In genomic region chr18:2602844-2603243, GRCh38 we compare ENCODE assay signal across 27 cellular contexts. TPM values are rescaled to one million over a fixed set of nuclear protein-coding genes. Genes with fewer than 3 reads are reported as not detected.
DNase-seq lines count a peak whose midpoint lies in the region; ATAC-seq, FAIRE-seq and TF ChIP-seq lines count a peak whose summit lies in the region.
"Had no signal": no experiment of that assay in that cellular context is flagged by ENCODE, and none has a peak within 500 bp of the region (broad histone marks: within the 10 kb centered on the region; RNA-seq: fewer than 3 reads in every experiment).

No MANE protein-coding gene starts in this region.

- H3K4me3 Mint-ChIP-seq in CD8-positive, alpha-beta memory T cell = no peak overlapping the region
- no peak overlapping the region for H3K4me3 Mint-ChIP-seq in activated T-helper 17 cell treated with anti-CD3 and anti-CD28 coated beads, Interleukin-2, amount 50 U/mL, for 72 hours

- no peaks in the 10 kb centered on the region for H3K9me2 ChIP-seq in SK-N-SH

- no peaks in the 10 kb centered on the region for H3K27me3 ChIP-seq in SK-N-SH (ENCODE audit: insufficient read depth)
- H3K27me3 ChIP-seq in CD8-positive, alpha-beta memory T cell (ENCODE audit: insufficient read depth, low read length, poor library complexity, severe bottlenecking) = no peaks in the 10 kb centered on the region
- no peaks in the 10 kb centered on the region for H3K27me3 ChIP-seq in keratinocyte (ENCODE audit: control insufficient read depth, extremely low read depth, insufficient read depth, low read length)
- H3K27me3 ChIP-seq: adrenal gland, BE2C, hepatocyte, right atrium auricular region, uterus had no signal

- H3K4me1 ChIP-seq in SK-N-SH (ENCODE audit: control insufficient read depth in 1 of 2, insufficient read depth in 2 of 2, low read depth in 1 of 2, low read length in 1 of 2) (peaks cover 0 to 6% of the 10 kb centered on the region in 2 experiments; a peak in 1 of 4 replicates), keratinocyte (ENCODE audit: control insufficient read depth, extremely low read depth, insufficient read depth, low read length) (no peaks in the 10 kb centered on the region)
- peaks cover 43% of the 10 kb centered on the region for H3K4me1 ChIP-seq in CD8-positive, alpha-beta memory T cell (ENCODE audit: insufficient read depth, low read length)
- H3K4me1 ChIP-seq: BE2C, right atrium auricular region, uterus had no signal

- H3K9me1 ChIP-seq in keratinocyte (ENCODE audit: control insufficient read depth, extremely low read depth, insufficient read depth, low read length) = no peaks in the 10 kb centered on the region

- no peaks in the 10 kb centered on the region for H3K9me3 ChIP-seq in SK-N-SH
- H3K9me3 ChIP-seq in CD8-positive, alpha-beta memory T cell (ENCODE audit: low read length) = no peaks in the 10 kb centered on the region
- H3K9me3 ChIP-seq in keratinocyte (ENCODE audit: control insufficient read depth, low read depth, low read length) = no peaks in the 10 kb centered on the region
- H3K9me3 ChIP-seq: BE2C, lower lobe of right lung, right atrium auricular region, uterus had no signal

- H2AFZ ChIP-seq in SK-N-SH (ENCODE audit: low read depth) = 0 out of 2 replicates have a peak overlapping the region, but pooled peaks have one; percentile 52
- peak overlapping the region; percentile 2 for H2AFZ ChIP-seq in keratinocyte (ENCODE audit: control insufficient read depth, low read length)
- H2AFZ ChIP-seq: hepatocyte had no signal

- ATAC-seq in SK-N-SH treated with all-trans-retinoic acid at 6 μM for 48 hours (no peak), GM21576 (IDR thresholded peaks at IDR 0.05; ENCODE audit: unreplicated experiment) (no peak)
- ATAC-seq in activated T-helper 17 cell treated with anti-CD3 and anti-CD28 coated beads, Interleukin-2, amount 50 U/mL, for 72 hours (replicated peaks) = peak; percentile 53
- ATAC-seq: lower lobe of right lung, PC-3 had no signal

- CTCF ChIA-PET in SK-N-SH (lab: Yijun Ruan, JAX) = no interaction called here
- CTCF ChIA-PET in CD8-positive, alpha-beta memory T cell (lab: Charles Lee) = interaction anchor here (3.7 kb wide), 1 partner anchor 34 kb away, joined by 34 read pairs; no protein-coding TSS in a partner anchor

- H3K9me3 Mint-ChIP-seq in CD8-positive, alpha-beta memory T cell = no peaks in the 10 kb centered on the region
- H3K9me3 Mint-ChIP-seq in activated T-helper 17 cell treated with anti-CD3 and anti-CD28 coated beads, Interleukin-2, amount 50 U/mL, for 72 hours = no peaks in the 10 kb centered on the region

- no peak for TF ChIP-seq CTCF in SK-N-SH (IDR thresholded peaks at IDR 0.05)
- no peak for TF ChIP-seq CTCF in keratinocyte (optimal IDR thresholded peaks at IDR 0.05 in 1 of 3, IDR thresholded peaks at IDR 0.05 in 1 of 3, conservative IDR thresholded peaks at IDR 0.05 in 1 of 3; ENCODE audit: extremely low read depth in 1 of 3, insufficient read depth in 2 of 3, low read length in 3 of 3)

- no peak for TF ChIP-seq RAD21 in SK-N-SH (IDR thresholded peaks at IDR 0.05; ENCODE audit: low read length)

- no peak for TF ChIP-seq EP300 in SK-N-SH (IDR thresholded peaks at IDR 0.05; ENCODE audit: borderline replicate concordance in 1 of 2, low read depth in 1 of 2, low read length in 1 of 2)

- peaks cover 11% of the 10 kb centered on the region for H3F3A ChIP-seq in SK-N-SH (replicated peaks; ENCODE audit: insufficient read depth)

- no peak overlapping the region for H3K4me3 ChIP-seq in SK-N-SH (ENCODE audit: low read depth in 2 of 2, low read length in 1 of 2)
- no peak overlapping the region for H3K4me3 ChIP-seq in CD8-positive, alpha-beta memory T cell (ENCODE audit: low read length)
- no peak overlapping the region for H3K4me3 ChIP-seq in keratinocyte (ENCODE audit: control insufficient read depth in 2 of 3, extremely low read depth in 1 of 3, insufficient read depth in 2 of 3, low read depth in 1 of 3, low read length in 3 of 3)
- H3K4me3 ChIP-seq: adrenal gland, hepatocyte, lower lobe of right lung, right atrium auricular region, uterus had no signal

- H3K27ac ChIP-seq in SK-N-SH (ENCODE audit: low read depth in 2 of 2, low read length in 1 of 2) = no peak overlapping the region
- no peak overlapping the region for H3K27ac ChIP-seq in CD8-positive, alpha-beta memory T cell (ENCODE audit: low read depth, low read length)
- H3K27ac ChIP-seq in keratinocyte (ENCODE audit: control insufficient read depth, insufficient read depth, low read length) = no peak overlapping the region
- no peak overlapping the region for H3K27ac ChIP-seq in caudate nucleus (ENCODE audit: low read depth, low read length)
- H3K27ac ChIP-seq: 22Rv1, adrenal gland, hepatocyte, lower lobe of right lung, right atrium auricular region, uterus had no signal

- peaks cover 51 to 67% (median 60%) of the 10 kb centered on the region in 3 donors for H3K4me1 Mint-ChIP-seq in CD8-positive, alpha-beta memory T cell
- peaks cover 24% of the 10 kb centered on the region for H3K4me1 Mint-ChIP-seq in activated T-helper 17 cell treated with anti-CD3 and anti-CD28 coated beads, Interleukin-2, amount 50 U/mL, for 72 hours

- DNase-seq in SK-N-SH (no peak), keratinocyte (ENCODE audit: low read depth, low spot score) (no peak), caudate nucleus (lab: John Stamatoyannopoulos, UW) (no peak), NCI-H1105 treated with DMSO at 0.1 percent for 48 hours (lab: John Stamatoyannopoulos, UW) (no peak)
- no peak for DNase-seq in CD8-positive, alpha-beta memory T cell
- DNase-seq: activated CD4-positive, alpha-beta T cell treated with anti-CD3 and anti-CD28 coated beads, Interleukin-2, amount 50 U/mL, for 48 hours; activated T-cell treated with anti-CD3 and anti-CD28 coated beads, Interleukin-2, amount 50 U/mL, for 48 hours; adrenal gland; BE2C; foreskin fibroblast; lower lobe of right lung; NCI-H1694 treated with DMSO at 0.1 percent for 48 hours; NCI-H82; PC-3; SHP77; stimulated activated CD4-positive, alpha-beta T cell treated with anti-CD3 and anti-CD28 coated beads, Interleukin-12 subunit alpha, Interleukin-12 subunit beta, amount 100 ng/mL, for 4 hours; stimulated activated CD8-positive, alpha-beta memory T cell treated with anti-CD3 and anti-CD28 coated beads, Interleukin-4, amount 100 ng/mL, for 48 hours; uterus had no signal

- H3K36me3 ChIP-seq in SK-N-SH (replicated peaks in 1 of 2; ENCODE audit: control insufficient read depth in 1 of 2, insufficient read depth in 2 of 2, low read length in 1 of 2) = peaks cover 33 to 41% of the 10 kb centered on the region in 2 experiments
- H3K36me3 ChIP-seq in CD8-positive, alpha-beta memory T cell (ENCODE audit: insufficient read depth, low read length) = no peaks in the 10 kb centered on the region
- H3K36me3 ChIP-seq in keratinocyte (ENCODE audit: control insufficient read depth in 2 of 2, extremely low read depth in 1 of 2, insufficient read depth in 2 of 2, low read length in 2 of 2) = no peaks in the 10 kb centered on the region
- H3K36me3 ChIP-seq: adrenal gland, lower lobe of right lung, right atrium auricular region, uterus had no signal

- FAIRE-seq in keratinocyte (lab: Jason Lieb, UNC) = no peak
- FAIRE-seq: endothelial cell of umbilical vein, H1, islet of Langerhans had no signal

- H3K79me2 ChIP-seq in SK-N-SH (ENCODE audit: insufficient read depth) (no peaks in the 10 kb centered on the region), keratinocyte (ENCODE audit: control insufficient read depth, insufficient read depth, low read length) (no peaks in the 10 kb centered on the region)
- H3K79me2 ChIP-seq: hepatocyte had no signal

- H3K9ac ChIP-seq in SK-N-SH = no peak overlapping the region
- H3K9ac ChIP-seq in keratinocyte (ENCODE audit: control insufficient read depth, extremely low read depth, insufficient read depth, low read length) = no peak overlapping the region

- dilution Hi-C loops in keratinocyte (cut with MboI; ENCODE audit: extremely low pct_ligation_motif_present, low sequenced_read_pairs) = no loop called here

- H3K27ac Mint-ChIP-seq in CD8-positive, alpha-beta memory T cell = peak overlapping the region in 6 of 8 donors; percentile 3 to 61 (median 38)
- no peak overlapping the region for H3K27ac Mint-ChIP-seq in activated T-helper 17 cell treated with anti-CD3 and anti-CD28 coated beads, Interleukin-2, amount 50 U/mL, for 72 hours

- peaks cover 0 to 4% (median 1%) of the 10 kb centered on the region in 3 donors for H3K36me3 Mint-ChIP-seq in CD8-positive, alpha-beta memory T cell
- H3K36me3 Mint-ChIP-seq in activated T-helper 17 cell treated with anti-CD3 and anti-CD28 coated beads, Interleukin-2, amount 50 U/mL, for 72 hours (ENCODE audit: low read depth) = peaks cover 56% of the 10 kb centered on the region

- H4K20me1 ChIP-seq in SK-N-SH (ENCODE audit: insufficient read depth) = no peaks in the 10 kb centered on the region
- H4K20me1 ChIP-seq in keratinocyte (ENCODE audit: control insufficient read depth, extremely low read depth, insufficient read depth, low read length) = no peaks in the 10 kb centered on the region

- no peaks in the 10 kb centered on the region for H3K27me3 Mint-ChIP-seq in CD8-positive, alpha-beta memory T cell
- no peaks in the 10 kb centered on the region for H3K27me3 Mint-ChIP-seq in activated T-helper 17 cell treated with anti-CD3 and anti-CD28 coated beads, Interleukin-2, amount 50 U/mL, for 72 hours

- POLR2A ChIA-PET in SK-N-SH (lab: Yijun Ruan, JAX) = no interaction called here
- POLR2A ChIA-PET in CD8-positive, alpha-beta memory T cell (lab: Charles Lee) = interaction anchor here (1.0 to 2.9 kb wide), 2 partner anchors 33 to 53 kb away, joined by 4 to 14 read pairs; no protein-coding TSS in a partner anchor

- H3K4me2 ChIP-seq in SK-N-SH = no peak overlapping the region
- no peak overlapping the region for H3K4me2 ChIP-seq in keratinocyte (ENCODE audit: control insufficient read depth, extremely low read depth, insufficient read depth, low read depth, low read length)
- H3K4me2 ChIP-seq: hepatocyte had no signal

RNA-seq across cellular contexts. Expression of gene NDC80, which starts 31.5 kb away (rescaled TPM):
- 7.9 and 11.3 TPM in 2 replicates for polyA plus RNA-seq in SK-N-SH (2012; rRNA removed)
- polyA plus RNA-seq in SK-N-SH (2012; cell fraction: cytosol; rRNA removed) = 10.1 and 11.6 TPM in 2 replicates
- polyA plus RNA-seq in SK-N-SH (2012; cell fraction: nucleus; rRNA removed) = 9.7 and 11.0 TPM in 2 replicates
- 10 to 100 TPM; 41.6 to 44.4 TPM for total RNA-seq in CD8-positive, alpha-beta memory T cell
- 5.4 TPM for polyA plus RNA-seq in CD8-positive, alpha-beta memory T cell
- 10 to 100 TPM; 64.4 to 68.9 TPM for total RNA-seq in activated T-helper 17 cell treated with anti-CD3 and anti-CD28 coated beads, Interleukin-2, amount 50 U/mL, for 72 hours
- polyA plus RNA-seq in keratinocyte = 1.2 to 11.5 TPM (median 6.7 TPM) in 3 replicates
- 1.5 TPM for polyA plus RNA-seq in keratinocyte (2011; ENCODE audit: low read depth)
- polyA plus RNA-seq in keratinocyte (2011; cell fraction: cytosol; rRNA removed) = 1.2 and 3.1 TPM in 2 replicates
- polyA plus RNA-seq in keratinocyte (2011; cell fraction: nucleus; rRNA removed) = 1.9 and 2.3 TPM in 2 replicates
- 0.07 and 6.8 TPM in 2 replicates for polyA plus RNA-seq in keratinocyte (2012; ENCODE audit: low replicate concordance)
- polyA minus RNA-seq in keratinocyte = 0.62 to 5.8 TPM (median 3.1 TPM) in 3 replicates
- not detected for polyA minus RNA-seq in keratinocyte (2011; cell fraction: cytosol; rRNA and poly(A)+ RNA removed)
- 1.2 and 1.5 TPM in 2 replicates for polyA minus RNA-seq in keratinocyte (2011; cell fraction: nucleus; rRNA and poly(A)+ RNA removed)

RNA-seq across cellular contexts. Expression of gene METTL4, which starts 31.5 kb away (rescaled TPM):
- polyA plus RNA-seq in SK-N-SH (2012; rRNA removed) (2.9 and 5.3 TPM in 2 replicates), keratinocyte (5.5 to 10.2 TPM (median 6.1 TPM) in 3 replicates)
- polyA plus RNA-seq in SK-N-SH (2012; cell fraction: cytosol; rRNA removed) = 5.4 TPM in 2 replicates
- polyA plus RNA-seq in SK-N-SH (2012; cell fraction: nucleus; rRNA removed) = 3.4 and 6.9 TPM in 2 replicates
- 10 to 100 TPM; 21.4 to 22.8 TPM for total RNA-seq in CD8-positive, alpha-beta memory T cell
- polyA plus RNA-seq in CD8-positive, alpha-beta memory T cell = 14.4 TPM
- 10 to 100 TPM; 31.2 to 46.6 TPM for total RNA-seq in activated T-helper 17 cell treated with anti-CD3 and anti-CD28 coated beads, Interleukin-2, amount 50 U/mL, for 72 hours
- 6.9 TPM for polyA plus RNA-seq in keratinocyte (2011; ENCODE audit: low read depth)
- polyA plus RNA-seq in keratinocyte (2011; cell fraction: cytosol; rRNA removed) = 3.8 and 8.4 TPM in 2 replicates
- polyA plus RNA-seq in keratinocyte (2011; cell fraction: nucleus; rRNA removed) = 7.4 and 10.4 TPM in 2 replicates
- 4.2 and 7.8 TPM in 2 replicates for polyA plus RNA-seq in keratinocyte (2012; ENCODE audit: low replicate concordance)
- polyA minus RNA-seq in keratinocyte = 4.9 to 7.2 TPM (median 7.1 TPM) in 3 replicates
- 2.3 TPM for polyA minus RNA-seq in keratinocyte (2011; cell fraction: cytosol; rRNA and poly(A)+ RNA removed)
- polyA minus RNA-seq in keratinocyte (2011; cell fraction: nucleus; rRNA and poly(A)+ RNA removed) = 3.5 and 11.9 TPM in 2 replicates

RNA-seq across cellular contexts. Expression of gene SMCHD1, which starts 52.7 kb away (rescaled TPM):
- polyA plus RNA-seq in SK-N-SH (2012; rRNA removed) = 8.9 and 10.9 TPM in 2 replicates
- 10.8 and 12.3 TPM in 2 replicates for polyA plus RNA-seq in SK-N-SH (2012; cell fraction: cytosol; rRNA removed)
- 9.8 and 22.0 TPM in 2 replicates for polyA plus RNA-seq in SK-N-SH (2012; cell fraction: nucleus; rRNA removed)
- 10 to 100 TPM; 89.5 to 93.7 TPM for total RNA-seq in CD8-positive, alpha-beta memory T cell
- 42.9 TPM for polyA plus RNA-seq in CD8-positive, alpha-beta memory T cell
- 100 to 1,000 TPM in 1 of 2 donors, 10 to 100 TPM in 1; 99.5 to 106 TPM for total RNA-seq in activated T-helper 17 cell treated with anti-CD3 and anti-CD28 coated beads, Interleukin-2, amount 50 U/mL, for 72 hours
- 8.7 to 18.5 TPM (median 12.1 TPM) in 3 replicates for polyA plus RNA-seq in keratinocyte
- 80.5 TPM for polyA plus RNA-seq in keratinocyte (2011; ENCODE audit: low read depth)
- 5.5 and 11.6 TPM in 2 replicates for polyA plus RNA-seq in keratinocyte (2011; cell fraction: cytosol; rRNA removed)
- polyA plus RNA-seq in keratinocyte (2011; cell fraction: nucleus; rRNA removed) = 17.9 and 26.2 TPM in 2 replicates
- 11.5 and 13.2 TPM in 2 replicates for polyA plus RNA-seq in keratinocyte (2012; ENCODE audit: low replicate concordance)
- polyA minus RNA-seq in keratinocyte = 7.7 to 49.1 TPM (median 18.8 TPM) in 3 replicates
- 15.7 TPM for polyA minus RNA-seq in keratinocyte (2011; cell fraction: cytosol; rRNA and poly(A)+ RNA removed)
- 47.4 and 66.6 TPM in 2 replicates for polyA minus RNA-seq in keratinocyte (2011; cell fraction: nucleus; rRNA and poly(A)+ RNA removed)
